ENCODE assay signal across 14 cellular contexts in the genomic region with DNA sequence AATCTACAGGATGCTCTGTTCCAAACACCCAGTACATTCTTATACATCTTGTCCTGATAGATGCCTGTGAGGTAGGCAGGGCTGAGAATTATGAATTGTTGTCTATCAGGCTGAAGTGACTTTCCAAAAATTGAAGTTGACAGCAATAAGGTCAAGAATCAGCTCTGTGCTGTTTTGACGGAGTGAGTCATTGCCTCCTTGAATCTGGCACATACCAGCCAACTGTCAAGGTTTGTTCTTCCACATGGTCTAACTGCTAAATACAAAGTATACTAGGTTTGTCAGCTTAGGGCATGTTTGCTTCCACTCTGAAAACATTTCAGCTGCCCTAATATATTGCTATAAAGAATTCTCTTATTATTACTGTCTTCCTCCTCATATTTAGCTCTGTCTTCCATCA. TPM values are rescaled to one million over a fixed set of nuclear protein-coding genes. Genes with fewer than 3 reads are reported as not detected.
DNase-seq lines count a peak whose midpoint lies in the region; ATAC-seq and TF ChIP-seq lines count a peak whose summit lies in the region.
"Had no signal": no experiment of that assay in that cellular context is flagged by ENCODE, and none has a peak within 500 bp of the region (broad histone marks: within the 10 kb centered on the region; RNA-seq: fewer than 3 reads in every experiment).

No MANE protein-coding gene starts in this region.

- no peaks in the 10 kb centered on the region for H3K27me3 ChIP-seq in ascending aorta
- H3K27me3 ChIP-seq: hepatocyte had no signal

- H3K27ac ChIP-seq in ascending aorta: peak overlapping the region in 1 of 2 donors; percentile 53
- H3K27ac ChIP-seq: hepatocyte, prostate gland had no signal

- H3K4me3 Mint-ChIP-seq in osteocyte (ENCODE audit: unreplicated experiment): no peak overlapping the region
- no peak overlapping the region for H3K4me3 Mint-ChIP-seq in activated CD8-positive, alpha-beta memory T cell treated with anti-CD3 and anti-CD28 coated beads, Interleukin-2, amount 10 ng/mL, durations not matched to agents 7 days and 5 days
- H3K4me3 Mint-ChIP-seq: CD4-positive, CD25-positive, alpha-beta regulatory T cell; stimulated activated naive CD8-positive, alpha-beta T cell treated with anti-CD3 and anti-CD28 coated beads, Interleukin-15, Interleukin-2, amounts not matched to agents 100 ng/mL and 50 ng/mL, for 24 hours had no signal

- peak overlapping the region; percentile 84 for H3K27ac Mint-ChIP-seq in osteocyte (ENCODE audit: unreplicated experiment)
- H3K27ac Mint-ChIP-seq in activated CD8-positive, alpha-beta memory T cell treated with anti-CD3 and anti-CD28 coated beads, Interleukin-2, amount 10 ng/mL, durations not matched to agents 7 days and 5 days: no peak overlapping the region
- H3K27ac Mint-ChIP-seq: CD4-positive, CD25-positive, alpha-beta regulatory T cell; stimulated activated naive CD8-positive, alpha-beta T cell treated with anti-CD3 and anti-CD28 coated beads, Interleukin-15, Interleukin-2, amounts not matched to agents 100 ng/mL and 50 ng/mL, for 24 hours had no signal

- intact Hi-C loops in ascending aorta (cut with DNase I): no loop called here

- CTCF ChIA-PET in activated CD8-positive, alpha-beta memory T cell treated with anti-CD3 and anti-CD28 coated beads, Interleukin-2, amount 10 ng/mL, durations not matched to agents 7 days and 5 days (lab: Charles Lee): no interaction called here

- H3K9me3 ChIP-seq in ascending aorta: no peaks in the 10 kb centered on the region
- H3K9me3 ChIP-seq: prostate gland had no signal

- H3K36me3 Mint-ChIP-seq in osteocyte (ENCODE audit: unreplicated experiment): peaks cover 3% of the 10 kb centered on the region
- no peaks in the 10 kb centered on the region for H3K36me3 Mint-ChIP-seq in activated CD8-positive, alpha-beta memory T cell treated with anti-CD3 and anti-CD28 coated beads, Interleukin-2, amount 10 ng/mL, durations not matched to agents 7 days and 5 days
- H3K36me3 Mint-ChIP-seq: CD4-positive, CD25-positive, alpha-beta regulatory T cell had no signal

- TF ChIP-seq CTCF in osteocyte (IDR thresholded peaks at IDR 0.05) (no peak), ascending aorta (IDR thresholded peaks at IDR 0.05) (no peak)

- no peak for ATAC-seq in activated CD8-positive, alpha-beta memory T cell treated with anti-CD3 and anti-CD28 coated beads, Interleukin-2, amount 10 ng/mL, durations not matched to agents 7 days and 5 days

- H3K27me3 Mint-ChIP-seq in osteocyte (ENCODE audit: unreplicated experiment): no peaks in the 10 kb centered on the region
- peaks cover 19% of the 10 kb centered on the region for H3K27me3 Mint-ChIP-seq in activated CD8-positive, alpha-beta memory T cell treated with anti-CD3 and anti-CD28 coated beads, Interleukin-2, amount 10 ng/mL, durations not matched to agents 7 days and 5 days

- no peak overlapping the region for H3K4me3 ChIP-seq in ascending aorta
- H3K4me3 ChIP-seq: hepatocyte, prostate gland had no signal

- peaks cover 86% of the 10 kb centered on the region for H3K4me1 Mint-ChIP-seq in osteocyte (ENCODE audit: unreplicated experiment)
- no peaks in the 10 kb centered on the region for H3K4me1 Mint-ChIP-seq in activated CD8-positive, alpha-beta memory T cell treated with anti-CD3 and anti-CD28 coated beads, Interleukin-2, amount 10 ng/mL, durations not matched to agents 7 days and 5 days
- H3K4me1 Mint-ChIP-seq: CD4-positive, CD25-positive, alpha-beta regulatory T cell had no signal

- no peaks in the 10 kb centered on the region for H3K36me3 ChIP-seq in ascending aorta
- H3K36me3 ChIP-seq: prostate gland had no signal

- peak; percentile 17 for DNase-seq in GM03348 (ENCODE audit: low spot score)
- DNase-seq in RPMI7951 (ENCODE audit: low read depth): peak; percentile 64
- DNase-seq in fibroblast of gingiva (ENCODE audit: low read depth): peak; percentile 33
- DNase-seq in osteocyte (ENCODE audit: extremely low spot score, unreplicated experiment): no peak
- DNase-seq in ascending aorta (ENCODE audit: low spot score in 2 of 2): no peak
- no peak for DNase-seq in activated CD8-positive, alpha-beta memory T cell treated with anti-CD3 and anti-CD28 coated beads, Interleukin-2, amount 10 ng/mL, durations not matched to agents 7 days and 5 days
- no peak for DNase-seq in nucleus accumbens (lab: John Stamatoyannopoulos, UW)
- DNase-seq in midbrain (lab: John Stamatoyannopoulos, UW): no peak
- DNase-seq: activated naive CD4-positive, alpha-beta T cell treated with anti-CD3 and anti-CD28 coated beads, Interleukin-2, amount 50 U/mL, for 16 hours; CD4-positive, CD25-positive, alpha-beta regulatory T cell; MM.1S had no signal

- H3K9me3 Mint-ChIP-seq in osteocyte (ENCODE audit: unreplicated experiment): no peaks in the 10 kb centered on the region
- H3K9me3 Mint-ChIP-seq in activated CD8-positive, alpha-beta memory T cell treated with anti-CD3 and anti-CD28 coated beads, Interleukin-2, amount 10 ng/mL, durations not matched to agents 7 days and 5 days (ENCODE audit: low read depth): no peaks in the 10 kb centered on the region
- H3K9me3 Mint-ChIP-seq: stimulated activated naive CD8-positive, alpha-beta T cell treated with anti-CD3 and anti-CD28 coated beads, Interleukin-15, Interleukin-2, amounts not matched to agents 100 ng/mL and 50 ng/mL, for 24 hours had no signal

- peaks cover 15 to 39% of the 10 kb centered on the region in 2 donors for H3K4me1 ChIP-seq in ascending aorta

RNA-seq across cellular contexts. Expression of gene SH3RF1, which starts 32.3 kb away (rescaled TPM):
- total RNA-seq in RPMI7951 (2014; rRNA removed; shearing (Covaris generic)): 6.3 and 9.4 TPM in 2 replicates
- 27.6 and 31.8 TPM in 2 replicates for total RNA-seq in osteocyte
- 27.6 TPM for total RNA-seq in ascending aorta
- total RNA-seq in activated CD8-positive, alpha-beta memory T cell treated with anti-CD3 and anti-CD28 coated beads, Interleukin-2, amount 10 ng/mL, durations not matched to agents 7 days and 5 days: under 1 TPM in 1 of 2 experiments, not detected in 1; 0.35 TPM

Comparison
In these comparisons a context has a peak if more than half of its experiments do, and no peak if none do; other contexts are left out.
1. DNase-seq: peak in GM03348 (single experiment), RPMI7951 (single experiment) and fibroblast of gingiva (single experiment); none in osteocyte (single experiment), ascending aorta (0 of 2), activated CD8-positive, alpha-beta memory T cell treated with anti-CD3 and anti-CD28 coated beads, Interleukin-2, amount 10 ng/mL, durations not matched to agents 7 days and 5 days (single experiment), nucleus accumbens (0 of 56) and midbrain (single experiment).